Comparison of ENCODE assay signal across 11 cellular contexts in genomic region chr19:13961826-13962737, GRCh38. TPM values are rescaled to one million over a fixed set of nuclear protein-coding genes. Genes with fewer than 3 reads are reported as not detected.
A peak's percentile ranks its signal among the peaks of the same experiment; 100 is the strongest.
DNase-seq lines count a peak whose midpoint lies in the region; ATAC-seq, FAIRE-seq and TF ChIP-seq lines count a peak whose summit lies in the region.
"Had no signal": no experiment of that assay in that cellular context is flagged by ENCODE, and none has a peak within 500 bp of the region (broad histone marks: within the 10 kb centered on the region; RNA-seq: fewer than 3 reads in every experiment).

No MANE protein-coding gene starts in this region.

- H3K27me3 Mint-ChIP-seq in stimulated activated naive B cell treated with anti-CD40 and anti-IgM and Interleukin-4, amounts not matched to agents 10 μg/mL and 1 μg/mL and 100 μg/mL, for 72 hours, result no peaks in the 10 kb centered on the region
- H3K27me3 Mint-ChIP-seq: CD4-positive, CD25-positive, alpha-beta regulatory T cell had no signal

- H3K4me1 ChIP-seq in adipocyte (ENCODE audit: control insufficient read depth, insufficient read depth, low read length), result no peaks in the 10 kb centered on the region
- H3K4me1 ChIP-seq: ascending aorta had no signal

- FAIRE-seq in GM12891 (lab: Jason Lieb, UNC), result no peak
- FAIRE-seq in frontal cortex (lab: Jason Lieb, UNC), result no peak

- TF ChIP-seq POLR2A in GM12891 (IDR thresholded peaks at IDR 0.05; ENCODE audit: low read depth, low read length), result 0 out of 2 replicates have a peak, but pooled peaks have one; percentile 20

- H3K27ac Mint-ChIP-seq in stimulated activated naive B cell treated with anti-CD40 and anti-IgM and Interleukin-4, amounts not matched to agents 10 μg/mL and 1 μg/mL and 100 μg/mL, for 72 hours, result peak overlapping the region; percentile 65

- no peaks in the 10 kb centered on the region for H3K9me3 ChIP-seq in adipocyte (ENCODE audit: control insufficient read depth, low read length)
- H3K9me3 ChIP-seq: ascending aorta had no signal

- no peaks in the 10 kb centered on the region for H3K27me3 ChIP-seq in adipocyte (replicated peaks; ENCODE audit: control insufficient read depth, insufficient read depth, low read length)
- H3K27me3 ChIP-seq: ascending aorta had no signal

- DNase-seq in GM12891 (ENCODE audit: insufficient read length, low spot score) (no peak), adipocyte (ENCODE audit: low read depth) (peak; percentile 40), frontal cortex (ENCODE audit: low spot score in 2 of 2) (no peak), NCI-H2107 (lab: John Stamatoyannopoulos, UW) (no peak), activated gamma-delta T cell (lab: John Stamatoyannopoulos, UW) (no peak)
- no peak for DNase-seq in stimulated activated naive B cell treated with anti-CD40 and anti-IgM and Interleukin-4, amounts not matched to agents 10 μg/mL and 1 μg/mL and 100 μg/mL, for 72 hours
- DNase-seq: activated T-cell treated with anti-CD3 and anti-CD28 coated beads, Interleukin-2, amount 50 U/mL, for 4 hours; CD4-positive, CD25-positive, alpha-beta regulatory T cell had no signal

- peaks cover 21% of the 10 kb centered on the region for H3K36me3 ChIP-seq in adipocyte (ENCODE audit: control insufficient read depth, insufficient read depth, low read length, severe bottlenecking)

- no peaks in the 10 kb centered on the region for H3K4me1 Mint-ChIP-seq in stimulated activated naive B cell treated with anti-CD40 and anti-IgM and Interleukin-4, amounts not matched to agents 10 μg/mL and 1 μg/mL and 100 μg/mL, for 72 hours

- no peak overlapping the region for H3K4me3 Mint-ChIP-seq in stimulated activated naive B cell treated with anti-CD40 and anti-IgM and Interleukin-4, amounts not matched to agents 10 μg/mL and 1 μg/mL and 100 μg/mL, for 72 hours
- H3K4me3 Mint-ChIP-seq: activated T-cell treated with anti-CD3 and anti-CD28 coated beads, Interleukin-2, amount 50 U/mL, for 4 hours; CD4-positive, CD25-positive, alpha-beta regulatory T cell had no signal

- H3K9ac ChIP-seq in adipocyte (ENCODE audit: low read length), result no peak overlapping the region

- peaks cover 16 to 32% of the 10 kb centered on the region in 2 donors for H3K36me3 Mint-ChIP-seq in stimulated activated naive B cell treated with anti-CD40 and anti-IgM and Interleukin-4, amounts not matched to agents 10 μg/mL and 1 μg/mL and 100 μg/mL, for 72 hours

- H3K9me3 Mint-ChIP-seq in stimulated activated naive B cell treated with anti-CD40 and anti-IgM and Interleukin-4, amounts not matched to agents 10 μg/mL and 1 μg/mL and 100 μg/mL, for 72 hours, result no peaks in the 10 kb centered on the region
- H3K9me3 Mint-ChIP-seq: activated T-cell treated with anti-CD3 and anti-CD28 coated beads, Interleukin-2, amount 50 U/mL, for 4 hours had no signal

- no peak for ATAC-seq in stimulated activated naive B cell treated with anti-CD40 and anti-IgM and Interleukin-4, amounts not matched to agents 10 μg/mL and 1 μg/mL and 100 μg/mL, for 72 hours (replicated peaks)
- ATAC-seq: activated CD4-positive, CD25-positive, alpha-beta regulatory T cell treated with anti-CD3 and anti-CD28 coated beads, Interleukin-2, amount 50 U/mL, for 24 hours; activated T-cell treated with anti-CD3 and anti-CD28 coated beads, Interleukin-2, amount 50 U/mL, for 4 hours had no signal

- no peak overlapping the region for H3K4me3 ChIP-seq in adipocyte (ENCODE audit: low read length)
- H3K4me3 ChIP-seq in iPS-11a (ENCODE audit: low read depth, low read length), result peak overlapping the region; percentile 41

TF ChIP-seq in GM12891, 5 proteins besides CTCF, POLR2A, EP300 and RAD21:
- TF ChIP-seq PAX5 (IDR thresholded peaks at IDR 0.05; ENCODE audit: insufficient read depth, low read length, severe bottlenecking) (no peak), POLR2AphosphoS5 (IDR thresholded peaks at IDR 0.05; ENCODE audit: low read depth, low read length) (no peak), POU2F2 (IDR thresholded peaks at IDR 0.05; ENCODE audit: low read depth, low read length) (no peak), TAF1 (IDR thresholded peaks at IDR 0.05; ENCODE audit: low read depth, low read length) (no peak), SPI1 (IDR thresholded peaks at IDR 0.05; ENCODE audit: low read depth, low read length) (no peak)

RNA-seq across cellular contexts. Expression of gene DCAF15, which starts 9.8 kb away (rescaled TPM):
- 30.0 TPM for polyA plus RNA-seq in GM12891 (2012; ENCODE audit: low read depth, missing spikeins)
- total RNA-seq in frontal cortex, result 13.0 TPM

RNA-seq across cellular contexts. Expression of gene PODNL1, which starts 23.9 kb away (rescaled TPM):
- 0.08 TPM for polyA plus RNA-seq in GM12891 (2012; ENCODE audit: low read depth, missing spikeins)
- total RNA-seq in frontal cortex, result 0.41 TPM
- total RNA-seq: CD4-positive, CD25-positive, alpha-beta regulatory T cell had no signal

RNA-seq across cellular contexts. Expression of gene RFX1, which starts 44.0 kb away (rescaled TPM):
- polyA plus RNA-seq in GM12891 (2012; ENCODE audit: low read depth, missing spikeins), result 3.4 TPM
- total RNA-seq in frontal cortex, result 1.2 TPM

RNA-seq across cellular contexts. Expression of gene CC2D1A, which starts 56.1 kb away (rescaled TPM):
- polyA plus RNA-seq in GM12891 (2012; ENCODE audit: low read depth, missing spikeins), result 11.5 TPM
- total RNA-seq in frontal cortex, result 10.2 TPM

RNA-seq across cellular contexts. Expression of gene BRME1, which starts 56.2 kb away (rescaled TPM):
- polyA plus RNA-seq in GM12891 (2012; ENCODE audit: low read depth, missing spikeins), result 0.56 TPM
- 13.0 TPM for total RNA-seq in frontal cortex
- total RNA-seq: ascending aorta had no signal
